ENCODE assay signal across 10 cellular contexts in genomic region chr17:19727466-19728113, GRCh38. TPM values are rescaled to one million over a fixed set of nuclear protein-coding genes. Genes with fewer than 3 reads are reported as not detected.
DNase-seq lines count a peak whose midpoint lies in the region; ATAC-seq and TF ChIP-seq lines count a peak whose summit lies in the region.
"Had no signal": no experiment of that assay in that cellular context is flagged by ENCODE, and none has a peak within 500 bp of the region (broad histone marks: within the 10 kb centered on the region; RNA-seq: fewer than 3 reads in every experiment).

No MANE protein-coding gene starts in this region.

- H3K36me3 Mint-ChIP-seq in osteocyte (ENCODE audit: unreplicated experiment) = no peaks in the 10 kb centered on the region

- peak; percentile 95 for DNase-seq in Ammon's horn (ENCODE audit: low spot score)
- DNase-seq in Peyer's patch = peak in 1 of 3 donors; percentile 64
- peak; percentile 95 for DNase-seq in fibroblast of pulmonary artery (ENCODE audit: low read depth)
- DNase-seq in osteocyte (ENCODE audit: extremely low spot score, unreplicated experiment) = no peak
- no peak for DNase-seq in UCSD-AML1 (lab: John Stamatoyannopoulos, UW; ENCODE audit: unreplicated experiment)

- H3K9me3 Mint-ChIP-seq in osteocyte (ENCODE audit: unreplicated experiment) = no peaks in the 10 kb centered on the region

- H3K4me3 Mint-ChIP-seq in osteocyte (ENCODE audit: unreplicated experiment) = no peak overlapping the region

- no peaks in the 10 kb centered on the region for H3K27me3 ChIP-seq in Peyer's patch

- ATAC-seq in GM21423 (IDR thresholded peaks at IDR 0.05; ENCODE audit: unreplicated experiment) (no peak), HG02798 (IDR thresholded peaks at IDR 0.05; ENCODE audit: poor library complexity, unreplicated experiment) (no peak), GM21528 (IDR thresholded peaks at IDR 0.05; ENCODE audit: low FRiP score, unreplicated experiment) (no peak)

- no peaks in the 10 kb centered on the region for H3K9me3 ChIP-seq in Peyer's patch

- peaks cover 1% of the 10 kb centered on the region for H3K27me3 Mint-ChIP-seq in osteocyte (ENCODE audit: unreplicated experiment)

- peaks cover 0 to 23% (median 5%) of the 10 kb centered on the region in 4 donors for H3K4me1 ChIP-seq in Peyer's patch

- H3K4me3 ChIP-seq in Peyer's patch (no peak overlapping the region), fibroblast of pulmonary artery (replicated peaks; ENCODE audit: low read depth, low read length) (no peak overlapping the region)

- H3K36me3 ChIP-seq in Peyer's patch = no peaks in the 10 kb centered on the region

- TF ChIP-seq CTCF in Peyer's patch (IDR thresholded peaks at IDR 0.05) = no peak
- TF ChIP-seq CTCF in fibroblast of pulmonary artery (IDR thresholded peaks at IDR 0.05; ENCODE audit: low read length, missing control alignments) = no peak
- no peak for TF ChIP-seq CTCF in osteocyte (IDR thresholded peaks at IDR 0.05)

- peaks cover 53% of the 10 kb centered on the region for H3K4me1 Mint-ChIP-seq in osteocyte (ENCODE audit: unreplicated experiment)

- H3K27ac ChIP-seq in Peyer's patch = peak overlapping the region; percentile 69 to 89 (median 78)

- peak overlapping the region; percentile 93 for H3K27ac Mint-ChIP-seq in osteocyte (ENCODE audit: unreplicated experiment)

- no peak for TF ChIP-seq POLR2A in Peyer's patch (IDR thresholded peaks at IDR 0.05)

RNA-seq across cellular contexts. Expression of gene SLC47A2, which starts 11.2 kb away (rescaled TPM):
- total RNA-seq in Peyer's patch (1 to 10 TPM in 3 of 4 donors, not detected in 1; 3.9 to 6.8 (median 6.3) TPM), osteocyte (0.16 and 0.24 TPM in 2 replicates)
- total RNA-seq: activated CD8-positive, alpha-beta memory T cell treated with anti-CD3 and anti-CD28 coated beads for 36 hours; HT1080 had no signal

RNA-seq across cellular contexts. Expression of gene ALDH3A1, which starts 20.5 kb away (rescaled TPM):
- total RNA-seq in Peyer's patch (10 to 100 TPM in 1 of 4 donors, 1 to 10 TPM in 3; 1.7 to 23.1 (median 3.2) TPM), osteocyte (0.52 and 1.6 TPM in 2 replicates)
- total RNA-seq: activated CD8-positive, alpha-beta memory T cell treated with anti-CD3 and anti-CD28 coated beads for 36 hours had no signal

Comparison
In these comparisons a context has a peak if more than half of its experiments do, and no peak if none do; other contexts are left out.
1. DNase-seq: peak in Ammon's horn (single experiment) and fibroblast of pulmonary artery (single experiment); none in osteocyte (single experiment) and UCSD-AML1 (single experiment).